10 cellular contexts compared by ENCODE assay signal in the genomic region with DNA sequence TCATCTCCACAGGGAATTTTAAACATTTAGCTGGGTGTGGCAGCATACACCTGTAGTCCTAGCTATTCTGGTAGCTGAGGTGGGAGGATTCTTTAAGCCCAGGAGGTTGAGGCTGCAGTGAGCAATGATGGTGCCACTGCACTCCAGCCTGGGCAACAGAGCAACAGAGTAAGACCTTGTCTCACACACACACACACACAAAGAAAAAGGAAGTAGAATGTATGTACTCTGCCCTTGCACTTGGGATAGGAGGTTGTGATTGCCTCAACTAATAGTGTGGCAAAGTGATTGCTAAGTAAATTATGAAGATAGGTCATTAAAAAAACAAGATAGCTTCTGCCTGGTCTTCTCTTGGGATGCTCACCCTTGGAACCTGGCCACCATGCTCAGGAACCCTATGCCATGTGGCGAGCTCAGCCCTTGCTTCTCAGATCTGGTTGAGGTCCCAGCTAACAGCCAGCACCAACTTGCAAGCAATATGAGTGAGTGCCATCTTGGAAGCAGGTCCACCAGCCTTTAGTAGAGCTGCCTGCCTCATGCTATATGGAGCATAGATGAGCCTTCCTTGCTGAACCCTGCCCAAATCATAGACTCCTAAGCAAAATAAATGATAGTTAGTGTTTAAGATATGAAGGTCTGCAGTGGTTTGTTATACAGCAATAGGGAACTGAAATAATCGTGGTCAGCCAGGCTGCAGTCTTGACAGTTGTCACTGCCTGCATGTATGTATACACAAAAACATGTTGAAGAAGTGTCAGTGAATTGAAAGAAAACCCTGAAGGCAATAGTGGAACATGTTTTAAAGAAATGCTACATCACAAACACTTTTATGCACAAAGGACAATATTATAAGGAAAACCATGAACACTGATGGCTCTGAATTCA. TPM values are rescaled to one million over a fixed set of nuclear protein-coding genes. Genes with fewer than 3 reads are reported as not detected.
DNase-seq lines count a peak whose midpoint lies in the region; ATAC-seq and TF ChIP-seq lines count a peak whose summit lies in the region.
"Had no signal": no experiment of that assay in that cellular context is flagged by ENCODE, and none has a peak within 500 bp of the region (broad histone marks: within the 10 kb centered on the region; RNA-seq: fewer than 3 reads in every experiment).

No MANE protein-coding gene starts in this region.

- H4K20me1 ChIP-seq in OCI-LY7 (ENCODE audit: insufficient read depth, low read length), result no peaks in the 10 kb centered on the region

- peaks cover 5% of the 10 kb centered on the region for H3K36me3 Mint-ChIP-seq in activated T-cell treated with anti-CD3 and anti-CD28 coated beads, Interleukin-2, amount 50 U/mL, for 4 hours (ENCODE audit: insufficient read depth)

- peaks cover 1% of the 10 kb centered on the region for H3K4me1 Mint-ChIP-seq in activated T-cell treated with anti-CD3 and anti-CD28 coated beads, Interleukin-2, amount 50 U/mL, for 4 hours (ENCODE audit: low read depth)

- BruUV-seq in OCI-LY7 (replicated peaks; lab: Mats Ljungman, UMichigan), result no TSS peak

- POLR2A ChIA-PET in OCI-LY7 (lab: Charles Lee), result interaction anchor here (0.6 to 1.0 kb wide), 6 partner anchors 9 to 164 kb away, joined by 3 to 5 read pairs (median 4); partner anchors contain the start of gene C1D

- no peak for TF ChIP-seq CTCF in OCI-LY7 (conservative IDR thresholded peaks at IDR 0.05; ENCODE audit: low read length)

- CTCF ChIA-PET in OCI-LY7 (lab: Charles Lee; ENCODE audit: unreplicated experiment), result no interaction called here

- ATAC-seq in GM18508 (IDR thresholded peaks at IDR 0.05; ENCODE audit: insufficient read depth, unreplicated experiment) (peak; percentile 69), GM21423 (IDR thresholded peaks at IDR 0.05; ENCODE audit: unreplicated experiment) (peak; percentile 90), HG03097 (IDR thresholded peaks at IDR 0.05; ENCODE audit: low FRiP score, unreplicated experiment) (peak; percentile 82), HG03196 (IDR thresholded peaks at IDR 0.05; ENCODE audit: unreplicated experiment) (no peak), HG03025 (IDR thresholded peaks at IDR 0.05; ENCODE audit: low FRiP score, unreplicated experiment) (no peak)
- ATAC-seq in activated T-cell treated with anti-CD3 and anti-CD28 coated beads, Interleukin-2, amount 50 U/mL, for 4 hours, result no peak

- H3K4me2 ChIP-seq in OCI-LY7 (ENCODE audit: low read length), result peak overlapping the region; percentile 35

- peak; percentile 74 for DNase-seq in OCI-LY7 (ENCODE audit: low spot score)
- no peak for DNase-seq in stimulated activated CD4-positive, alpha-beta T cell treated with anti-CD3 and anti-CD28 coated beads, Interleukin-1b, Interleukin-23, amount 100 ng/mL, for 48 hours
- DNase-seq in activated T-cell treated with anti-CD3 and anti-CD28 coated beads, Interleukin-2, amount 50 U/mL, for 4 hours, result no peak
- DNase-seq: activated CD4-positive, CD25-positive, alpha-beta regulatory T cell; CD4-positive, alpha-beta memory T cell had no signal

- no peaks in the 10 kb centered on the region for H3K27me3 Mint-ChIP-seq in activated T-cell treated with anti-CD3 and anti-CD28 coated beads, Interleukin-2, amount 50 U/mL, for 4 hours (ENCODE audit: low read depth)
- H3K27me3 Mint-ChIP-seq: CD4-positive, alpha-beta memory T cell had no signal

- H2AFZ ChIP-seq in OCI-LY7 (ENCODE audit: low read length), result no peak overlapping the region

- intact Hi-C loops in OCI-LY7 (cut with micrococcal nuclease; ENCODE audit: unreplicated experiment), result no loop called here

- peaks cover 21% of the 10 kb centered on the region for H3K4me1 ChIP-seq in OCI-LY7 (ENCODE audit: insufficient read depth, low read length, poor library complexity, severe bottlenecking)

- H3K9me3 Mint-ChIP-seq in activated T-cell treated with anti-CD3 and anti-CD28 coated beads, Interleukin-2, amount 50 U/mL, for 4 hours, result no peaks in the 10 kb centered on the region
- H3K9me3 Mint-ChIP-seq: CD4-positive, alpha-beta memory T cell had no signal

- H3K36me3 ChIP-seq in OCI-LY7 (ENCODE audit: insufficient read depth, low read length), result peaks cover 12% of the 10 kb centered on the region; the same call in 1 of the 2 replicates

- no peaks in the 10 kb centered on the region for H3K9me2 ChIP-seq in OCI-LY7 (ENCODE audit: insufficient read depth, low read length)

- peak overlapping the region; percentile 65 for H3K27ac ChIP-seq in OCI-LY7 (ENCODE audit: low read depth, low read length, poor library complexity, severe bottlenecking)

- no peaks in the 10 kb centered on the region for H3K9me3 ChIP-seq in OCI-LY7 (ENCODE audit: low read length)

- H3K4me3 Mint-ChIP-seq in activated T-cell treated with anti-CD3 and anti-CD28 coated beads, Interleukin-2, amount 50 U/mL, for 4 hours, result no peak overlapping the region
- H3K4me3 Mint-ChIP-seq: CD4-positive, alpha-beta memory T cell had no signal

- H3K4me3 ChIP-seq in OCI-LY7 (ENCODE audit: low read depth, low read length, poor library complexity, severe bottlenecking), result no peak overlapping the region

- no peaks in the 10 kb centered on the region for H3K79me2 ChIP-seq in OCI-LY7 (ENCODE audit: insufficient read depth, low read depth, low read length)

RNA-seq across cellular contexts. Expression of gene PNO1, which starts 30.1 kb away (rescaled TPM):
- 18.6 and 26.3 TPM in 2 replicates for total RNA-seq in OCI-LY7 (2014; rRNA removed; shearing (Covaris generic))
- 16.3 and 22.5 TPM in 2 replicates for total RNA-seq in OCI-LY7 (2022)
- 10 to 100 TPM; 65.8 to 73.7 (median 72.4) TPM for total RNA-seq in activated T-cell treated with anti-CD3 and anti-CD28 coated beads, Interleukin-2, amount 50 U/mL, for 4 hours

Comparison
In these comparisons a context has a peak if more than half of its experiments do, and no peak if none do; other contexts are left out.
1. ATAC-seq: peak in GM18508 (single experiment), GM21423 (single experiment) and HG03097 (single experiment); none in HG03196 (single experiment), activated T-cell treated with anti-CD3 and anti-CD28 coated beads, Interleukin-2, amount 50 U/mL, for 4 hours (0 of 2) and HG03025 (single experiment).